In the genomic region with DNA sequence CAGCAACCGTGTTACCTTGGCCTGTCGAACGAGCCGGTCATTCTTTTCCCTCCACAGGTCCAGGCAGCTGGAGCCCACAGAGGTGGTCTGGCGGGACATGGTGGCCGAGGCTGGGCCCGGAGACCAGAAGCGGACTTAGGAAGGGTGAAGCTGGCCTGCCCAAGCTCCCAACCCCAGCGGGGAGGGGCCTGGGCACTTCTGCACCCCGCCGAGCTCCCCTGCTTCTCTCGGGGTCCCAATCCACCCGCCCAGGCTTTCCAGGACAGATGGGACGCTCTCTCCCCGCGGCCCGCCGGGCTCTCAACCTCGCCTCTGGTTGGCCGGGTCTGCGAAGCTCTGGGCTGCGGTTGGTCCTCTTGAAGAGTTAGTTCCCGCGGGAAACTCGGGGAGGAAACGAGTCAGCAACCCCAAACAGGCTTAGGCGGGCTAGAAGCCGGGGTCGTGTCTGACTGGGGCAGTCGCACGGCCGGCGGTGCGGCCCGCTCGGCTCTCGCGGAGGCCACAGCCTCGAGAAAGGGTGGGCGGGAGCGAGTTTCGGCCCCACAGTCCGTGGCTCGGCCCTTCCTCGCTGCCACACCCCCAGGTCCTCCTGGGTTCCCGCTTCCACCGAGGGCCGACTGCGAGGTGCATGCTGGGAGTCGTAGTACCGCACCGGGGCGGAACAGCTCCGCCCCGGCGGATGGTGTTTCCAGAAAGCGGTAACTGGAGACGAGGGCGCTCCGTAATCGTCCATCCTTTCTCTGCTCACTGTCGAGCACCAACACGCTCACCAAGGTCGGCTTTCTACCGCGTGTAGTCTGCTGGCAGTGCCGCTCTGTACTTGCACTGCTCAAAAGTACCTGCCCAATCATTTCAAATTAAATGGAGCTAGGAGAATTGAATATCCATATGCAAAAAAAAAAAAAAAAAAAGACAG, we compare ENCODE assay signal across 8 cellular contexts. TPM values are rescaled to one million over a fixed set of nuclear protein-coding genes. Genes with fewer than 3 reads are reported as not detected.
DNase-seq lines count a peak whose midpoint lies in the region; ATAC-seq, FAIRE-seq and TF ChIP-seq lines count a peak whose summit lies in the region.

Gene FANCG, minus strand, starts transcription at position 517 of the 916 bp plus-strand sequence. Its CDS starts 418 bp downstream, at position 99.

- H3K4me3 ChIP-seq in prostate gland (peak within 1 kb of the TSS; percentile 42 to 68), urinary bladder (ENCODE audit: low read depth, low read length) (peak within 1 kb of the TSS; percentile 63)

- under 1% methylated on average over 67 of the region's 67 CpGs for WGBS in prostate gland
- WGBS in urinary bladder: under 1% methylated on average over 67 of the region's 67 CpGs

- H3K27me3 ChIP-seq in prostate gland (replicated peaks; ENCODE audit: insufficient read depth): no peaks in the 10 kb centered on the region

- ATAC-seq in HG02798 (IDR thresholded peaks at IDR 0.05; ENCODE audit: poor library complexity, unreplicated experiment) (peak; percentile 94), left ventricle myocardium superior (peak; percentile 98)

- peak; percentile 81 for TF ChIP-seq POLR2A in GM12891 (IDR thresholded peaks at IDR 0.05; ENCODE audit: low read depth, low read length)
- TF ChIP-seq POLR2A in prostate gland (IDR thresholded peaks at IDR 0.05): peak; percentile 35

- peaks cover 7% of the 10 kb centered on the region for H3K4me1 ChIP-seq in prostate gland (replicated peaks)
- no peaks in the 10 kb centered on the region for H3K4me1 ChIP-seq in urinary bladder (ENCODE audit: insufficient read depth)

- peak; percentile 99 for FAIRE-seq in GM12891 (lab: Jason Lieb, UNC)

- TF ChIP-seq CTCF in prostate gland (IDR thresholded peaks at IDR 0.05): peak in 2 of 4 experiments; percentile 16 to 36

- no peaks in the 10 kb centered on the region for H3K9me3 ChIP-seq in prostate gland

- H3K36me3 ChIP-seq in prostate gland (no peaks in the 10 kb centered on the region), urinary bladder (ENCODE audit: insufficient read depth) (no peaks in the 10 kb centered on the region)

- intact Hi-C loops in T-helper 1 cell treated with Interleukin-12 subunit alpha and Interleukin-12 subunit beta and Interleukin-4 antibody, amounts not matched to agents 30 ng/mL and 1 ng/mL, for 36 hours (cut with micrococcal nuclease): loop anchor here (1.0 to 10.0 kb wide), 11 partner anchors 7 to 1775 kb away; partner anchors contain the start of genes ATOSB, CCL27, DNAI1 and DNAJB5
- intact Hi-C loops in left ventricle myocardium superior (cut with micrococcal nuclease): no loop called here
- intact Hi-C loops in prostate gland (cut with DNase I): no loop called here

- H3K27ac ChIP-seq in prostate gland (peak within 1 kb of the TSS; percentile 66 to 82), urinary bladder (ENCODE audit: low read depth) (peak within 1 kb of the TSS; percentile 27)

- DNase-seq in GM12891 (ENCODE audit: insufficient read length, low spot score) (peak; percentile 90), NCI-H1436 treated with DMSO at 0.1 percent for 48 hours (lab: John Stamatoyannopoulos, UW) (peak; percentile 59), amygdala (lab: John Stamatoyannopoulos, UW) (peak in 55 of 56 donors; percentile 54 to 94 (median 86)), left ventricle myocardium superior (peak; percentile 94), prostate gland (ENCODE audit: low spot score) (peak; percentile 92)

TF ChIP-seq in GM12891, 5 proteins besides CTCF, POLR2A, EP300 and RAD21:
- peak; percentile 73 for TF ChIP-seq POLR2AphosphoS5 (IDR thresholded peaks at IDR 0.05; ENCODE audit: low read depth, low read length)
- TF ChIP-seq PAX5 (IDR thresholded peaks at IDR 0.05; ENCODE audit: insufficient read depth, low read length, severe bottlenecking): no peak
- peak; percentile 48; the same call in 1 of the 2 replicates for TF ChIP-seq TAF1 (IDR thresholded peaks at IDR 0.05; ENCODE audit: low read depth, low read length)
- peak; percentile 28 for TF ChIP-seq SPI1 (IDR thresholded peaks at IDR 0.05; ENCODE audit: low read depth, low read length)
- TF ChIP-seq POU2F2 (IDR thresholded peaks at IDR 0.05; ENCODE audit: low read depth, low read length): peak; percentile 71; the same call in 1 of the 2 replicates

RNA-seq across cellular contexts. Expression of gene FANCG, which starts in this region (rescaled TPM):
- 41.8 TPM for polyA plus RNA-seq in GM12891 (2012; ENCODE audit: low read depth, missing spikeins)
- 81.2 and 86.9 TPM in 2 replicates for total RNA-seq in T-helper 1 cell treated with Interleukin-12 subunit alpha and Interleukin-12 subunit beta and Interleukin-4 antibody, amounts not matched to agents 30 ng/mL and 1 ng/mL, for 36 hours
- 4.4 TPM for total RNA-seq in left ventricle myocardium superior
- total RNA-seq in prostate gland: 10 to 100 TPM; 12.9 to 16.8 TPM
- 14.9 TPM for total RNA-seq in urinary bladder
- polyA plus RNA-seq in urinary bladder: 8.8 TPM

Comparison
In these comparisons a context has a peak if more than half of its experiments do, and no peak if none do; other contexts are left out.
1. Peak in every context shown above with its lines: DNase-seq, ATAC-seq, H3K4me3 ChIP-seq and H3K27ac ChIP-seq.